In genomic region chr1:119713538-119714456, GRCh38 we compare ENCODE assay signal across 1 cellular context.
TF ChIP-seq lines count a peak whose summit lies in the region.

No MANE protein-coding gene starts in this region.

TF ChIP-seq in HepG2, 621 proteins besides CTCF, POLR2A, EP300 and RAD21 (continued from another document and continues in another):
- TF ChIP-seq ZNF772 (CRISPR knock-in tag; IDR thresholded peaks at IDR 0.05) (no peak), TAF15 (IDR thresholded peaks at IDR 0.05; ENCODE audit: low read depth, low read length, poor library complexity, severe bottlenecking) (no peak), ARID4A (CRISPR knock-in tag; IDR thresholded peaks at IDR 0.05; ENCODE audit: borderline replicate concordance) (peak; percentile 11; the same call in 1 of the 2 replicates), THAP8 (CRISPR knock-in tag; IDR thresholded peaks at IDR 0.05; ENCODE audit: borderline replicate concordance) (no peak), ZNF883 (CRISPR knock-in tag; IDR thresholded peaks at IDR 0.05; ENCODE audit: not compliant biosample characterization) (peak; percentile 5), MYPOP (CRISPR knock-in tag; IDR thresholded peaks at IDR 0.05) (no peak), ZNF263 (CRISPR knock-in tag; IDR thresholded peaks at IDR 0.05) (0 out of 2 replicates have a peak, but pooled peaks have one; percentile 30), MTERF4 (CRISPR knock-in tag; IDR thresholded peaks at IDR 0.05) (no peak), ZFP90 (CRISPR knock-in tag; IDR thresholded peaks at IDR 0.05; ENCODE audit: borderline replicate concordance) (no peak), ZNF674 (CRISPR knock-in tag; IDR thresholded peaks at IDR 0.05; ENCODE audit: low read depth) (no peak), HIC2 (CRISPR knock-in tag; IDR thresholded peaks at IDR 0.05; ENCODE audit: low read depth) (no peak), HNF4G (IDR thresholded peaks at IDR 0.05; ENCODE audit: borderline replicate concordance, low read depth, low read length) (no peak), HNF4G (CRISPR knock-in tag; IDR thresholded peaks at IDR 0.05; ENCODE audit: borderline replicate concordance, low read depth) (no peak), ZNF710 (CRISPR knock-in tag; IDR thresholded peaks at IDR 0.05; ENCODE audit: borderline replicate concordance) (no peak), ZBTB40 (IDR thresholded peaks at IDR 0.05) (no peak), ZBTB40 (CRISPR knock-in tag; IDR thresholded peaks at IDR 0.05) (no peak), KLF12 (CRISPR knock-in tag; IDR thresholded peaks at IDR 0.05; ENCODE audit: borderline replicate concordance) (no peak), NR2C2 (CRISPR knock-in tag; IDR thresholded peaks at IDR 0.05; ENCODE audit: borderline replicate concordance) (peak; percentile 8; the same call in 1 of the 2 replicates), ZHX2 (IDR thresholded peaks at IDR 0.05; ENCODE audit: low read depth) (no peak), ZHX2 (CRISPR knock-in tag; IDR thresholded peaks at IDR 0.05; ENCODE audit: borderline replicate concordance) (no peak), ZNF451 (CRISPR knock-in tag; IDR thresholded peaks at IDR 0.05) (no peak), SIX1 (CRISPR knock-in tag; IDR thresholded peaks at IDR 0.05; ENCODE audit: borderline replicate concordance) (peak; percentile 86), ZNF878 (CRISPR knock-in tag; IDR thresholded peaks at IDR 0.05) (no peak), ZNF367 (CRISPR knock-in tag; IDR thresholded peaks at IDR 0.05; ENCODE audit: borderline replicate concordance) (no peak), RBM39 (IDR thresholded peaks at IDR 0.05; ENCODE audit: low read depth, low read length, poor library complexity, severe bottlenecking) (no peak)
